Comparison of ENCODE assay signal across 17 cellular contexts in genomic region chr20:50921783-50922501, GRCh38. TPM values are rescaled to one million over a fixed set of nuclear protein-coding genes. Genes with fewer than 3 reads are reported as not detected.
A peak's percentile ranks its signal among the peaks of the same experiment; 100 is the strongest.
DNase-seq lines count a peak whose midpoint lies in the region; ATAC-seq, FAIRE-seq and TF ChIP-seq lines count a peak whose summit lies in the region.
"Had no signal": no experiment of that assay in that cellular context is flagged by ENCODE, and none has a peak within 500 bp of the region (broad histone marks: within the 10 kb centered on the region; RNA-seq: fewer than 3 reads in every experiment).

No MANE protein-coding gene starts in this region.

- TF ChIP-seq CTCF in lung (IDR thresholded peaks at IDR 0.05; ENCODE audit: control extremely low read depth, extremely low read depth) (no peak), pancreas (IDR thresholded peaks at IDR 0.05) (no peak)

- H3K36me3 Mint-ChIP-seq in activated naive CD8-positive, alpha-beta T cell treated with anti-CD3 and anti-CD28 coated beads for 36 hours = peaks cover 54% of the 10 kb centered on the region

- H4K20me1 ChIP-seq in BLaER1 = peaks cover 100% of the 10 kb centered on the region

- H3K36me3 ChIP-seq in BLaER1 (peaks cover 83% of the 10 kb centered on the region), lung (ENCODE audit: control insufficient read depth in 2 of 2, insufficient read depth in 2 of 2, low read length in 2 of 2) (peaks cover 0 to 3% of the 10 kb centered on the region in 2 donors), pancreas (peaks cover 0 to 6% (median 4%) of the 10 kb centered on the region in 3 donors)

- H3K4me1 ChIP-seq in BLaER1 = peaks cover 96% of the 10 kb centered on the region
- H3K4me1 ChIP-seq in lung (ENCODE audit: control insufficient read depth in 2 of 2, insufficient read depth in 2 of 2, low read length in 2 of 2) = peaks cover 7 to 22% of the 10 kb centered on the region in 2 donors
- peaks cover 9 to 39% (median 39%) of the 10 kb centered on the region in 3 donors for H3K4me1 ChIP-seq in pancreas

- 0 out of 2 replicates have a peak overlapping the region, but pooled peaks have one; percentile 34 for H3K9ac ChIP-seq in BLaER1

- DNase-seq in GM12891 (ENCODE audit: insufficient read length, low spot score) = no peak
- no peak for DNase-seq in activated naive CD8-positive, alpha-beta T cell treated with anti-CD3 and anti-CD28 coated beads for 36 hours
- no peak for DNase-seq in lung (ENCODE audit: low spot score)
- DNase-seq in NCI-H1105 (lab: John Stamatoyannopoulos, UW) = no peak
- no peak for DNase-seq in COR-L47 (lab: John Stamatoyannopoulos, UW)
- DNase-seq in pancreas = no peak
- DNase-seq in activated gamma-delta T cell treated with Interleukin-2 at 50 U/mL for 16 hours = no peak
- DNase-seq: activated CD8-positive, alpha-beta memory T cell treated with anti-CD3 and anti-CD28 coated beads, Interleukin-2, amount 50 U/mL, for 4 hours; effector CD8-positive, alpha-beta T cell; NCI-H1436 treated with DMSO at 0.1 percent for 48 hours; NCI-H524 treated with DMSO at 0.1 percent for 48 hours; RPMI8226 had no signal

- H3K4me2 ChIP-seq in BLaER1 = peak overlapping the region; percentile 55

- H3K9me3 ChIP-seq in BLaER1 (no peaks in the 10 kb centered on the region), lung (ENCODE audit: control insufficient read depth in 2 of 2, insufficient read depth in 1 of 2, low read length in 1 of 2) (no peaks in the 10 kb centered on the region), pancreas (no peaks in the 10 kb centered on the region)
- H3K9me3 ChIP-seq: ascending aorta had no signal

- no peak for FAIRE-seq in GM12891 (lab: Jason Lieb, UNC)
- FAIRE-seq in pancreas (lab: Jason Lieb, UNC) = no peak
- FAIRE-seq: TTC549 had no signal

- peaks cover 68% of the 10 kb centered on the region for H3K4me1 Mint-ChIP-seq in activated naive CD8-positive, alpha-beta T cell treated with anti-CD3 and anti-CD28 coated beads for 36 hours

- H3K27ac ChIP-seq in BLaER1 (no peak overlapping the region), lung (ENCODE audit: low read depth in 1 of 2, low read length in 1 of 2) (peak overlapping the region in 1 of 2 donors; percentile 55), pancreas (no peak overlapping the region)
- H3K27ac ChIP-seq: C4-2B had no signal

- WGBS in lung, 2 donors = 67 to 79% methylated on average over 8 of the region's 8 CpGs
- WGBS in pancreas, 2 donors = 66 to 71% methylated on average over 8 of the region's 8 CpGs

- intact Hi-C loops in pancreas (cut with DNase I) = loop anchor here in 1 of 3 donors (10.0 kb wide), 1 partner anchor 127 kb away; the partner anchor contains the start of gene BCAS4

- H3K4me3 ChIP-seq in BLaER1 (no peak overlapping the region), lung (no peak overlapping the region), pancreas (no peak overlapping the region)
- H3K4me3 ChIP-seq: ascending aorta had no signal

- 0 out of 2 replicates have a peak, but pooled peaks have one; percentile 12 for TF ChIP-seq POLR2A in GM12891 (IDR thresholded peaks at IDR 0.05; ENCODE audit: low read depth, low read length)

- ATAC-seq in lung (ENCODE audit: insufficient read depth, low FRiP score) = peak; percentile 43
- ATAC-seq in pancreas = no peak

- H3K4me3 Mint-ChIP-seq in activated naive CD8-positive, alpha-beta T cell treated with anti-CD3 and anti-CD28 coated beads for 36 hours = no peak overlapping the region

- H3K9me3 Mint-ChIP-seq in activated naive CD8-positive, alpha-beta T cell treated with anti-CD3 and anti-CD28 coated beads for 36 hours = no peaks in the 10 kb centered on the region
- H3K9me3 Mint-ChIP-seq: neural crest cell had no signal

- peak overlapping the region; percentile 54 for H3K27ac Mint-ChIP-seq in activated naive CD8-positive, alpha-beta T cell treated with anti-CD3 and anti-CD28 coated beads for 36 hours

- H3K27me3 Mint-ChIP-seq in activated naive CD8-positive, alpha-beta T cell treated with anti-CD3 and anti-CD28 coated beads for 36 hours = no peaks in the 10 kb centered on the region

- no peaks in the 10 kb centered on the region for H3K27me3 ChIP-seq in BLaER1
- H3K27me3 ChIP-seq in lung (ENCODE audit: control insufficient read depth, insufficient read depth) = no peaks in the 10 kb centered on the region
- no peaks in the 10 kb centered on the region for H3K27me3 ChIP-seq in pancreas
- H3K27me3 ChIP-seq: ascending aorta had no signal

TF ChIP-seq in GM12891, 5 proteins besides CTCF, POLR2A, EP300 and RAD21:
- no peak for TF ChIP-seq TAF1 (IDR thresholded peaks at IDR 0.05; ENCODE audit: low read depth, low read length)
- no peak; the same call in 1 of the 2 replicates for TF ChIP-seq POLR2AphosphoS5 (IDR thresholded peaks at IDR 0.05; ENCODE audit: low read depth, low read length)

RNA-seq across cellular contexts. Expression of gene ADNP, which starts 9.3 kb away (rescaled TPM):
- polyA plus RNA-seq in GM12891 (2012; ENCODE audit: low read depth, missing spikeins) = 20.3 TPM
- total RNA-seq in activated naive CD8-positive, alpha-beta T cell treated with anti-CD3 and anti-CD28 coated beads for 36 hours = 10 to 100 TPM; 73.0 to 80.7 TPM
- 10 to 100 TPM; 49.0 to 81.5 TPM for total RNA-seq in lung
- polyA plus RNA-seq in lung = 10 to 100 TPM; 18.0 to 33.9 TPM
- total RNA-seq in pancreas = 10 to 100 TPM; 18.7 to 33.8 (median 20.5) TPM
- polyA plus RNA-seq in pancreas = 10 to 100 TPM; 17.8 to 21.5 TPM

RNA-seq across cellular contexts. Expression of gene DPM1, which starts 36.4 kb away (rescaled TPM):
- polyA plus RNA-seq in GM12891 (2012; ENCODE audit: low read depth, missing spikeins) = 54.4 TPM
- 10 to 100 TPM; 84.6 to 88.1 TPM for total RNA-seq in activated naive CD8-positive, alpha-beta T cell treated with anti-CD3 and anti-CD28 coated beads for 36 hours
- total RNA-seq in lung (10 to 100 TPM; 32.2 to 34.5 TPM), pancreas (10 to 100 TPM; 16.1 to 24.0 (median 17.8) TPM)
- polyA plus RNA-seq in lung (10 to 100 TPM; 27.9 to 57.3 TPM), pancreas (10 to 100 TPM; 13.6 to 34.8 TPM)

RNA-seq across cellular contexts. Expression of gene MOCS3, which starts 36.7 kb away (rescaled TPM):
- polyA plus RNA-seq in GM12891 (2012; ENCODE audit: low read depth, missing spikeins) = 1.6 TPM
- 1 to 10 TPM; 7.8 TPM for total RNA-seq in activated naive CD8-positive, alpha-beta T cell treated with anti-CD3 and anti-CD28 coated beads for 36 hours
- total RNA-seq in lung = 1 to 10 TPM; 3.3 to 5.9 TPM
- 1 to 10 TPM; 1.8 to 3.4 TPM for polyA plus RNA-seq in lung
- total RNA-seq in pancreas = 1 to 10 TPM; 1.3 to 2.3 (median 1.8) TPM
- 1 to 10 TPM in 1 of 2 donors, under 1 TPM in 1; 0.72 to 1.9 TPM for polyA plus RNA-seq in pancreas
